Comparison of ENCODE assay signal across 8 cellular contexts in genomic region chr13:110712849-110713641, GRCh38. TPM values are rescaled to one million over a fixed set of nuclear protein-coding genes. Genes with fewer than 3 reads are reported as not detected.
DNase-seq lines count a peak whose midpoint lies in the region; ATAC-seq and TF ChIP-seq lines count a peak whose summit lies in the region.

No MANE protein-coding gene starts in this region.

- peak overlapping the region; percentile 87 to 100 (median 100) for H3K27ac ChIP-seq in gastroesophageal sphincter
- peak overlapping the region; percentile 100 for H3K27ac ChIP-seq in neutrophil
- H3K27ac ChIP-seq in substantia nigra (ENCODE audit: low read depth, low read length, poor library complexity, severe bottlenecking), result peak overlapping the region; percentile 100

- H3K4me3 ChIP-seq in GM06990 (replicated peaks; ENCODE audit: low read depth, low read length) (peak overlapping the region; percentile 96), NB4 (ENCODE audit: low read depth, low read length) (peak overlapping the region; percentile 87), gastroesophageal sphincter (peak overlapping the region; percentile 85 to 91), neutrophil (ENCODE audit: low read depth in 1 of 2, low read length in 1 of 2) (peak overlapping the region; percentile 98 to 99)

- H3K36me3 ChIP-seq in GM06990 (ENCODE audit: control insufficient read depth, insufficient read depth, low read length) (no peaks in the 10 kb centered on the region), gastroesophageal sphincter (no peaks in the 10 kb centered on the region), neutrophil (no peaks in the 10 kb centered on the region)

- ATAC-seq in HG02571 (IDR thresholded peaks at IDR 0.05; ENCODE audit: unreplicated experiment) (peak; percentile 47), gastroesophageal sphincter (peak; percentile 76)

- H3K27me3 ChIP-seq in GM06990 (replicated peaks; ENCODE audit: control insufficient read depth, insufficient read depth, low read length) (no peaks in the 10 kb centered on the region), gastroesophageal sphincter (no peaks in the 10 kb centered on the region), neutrophil (no peaks in the 10 kb centered on the region)

- WGBS in gastroesophageal sphincter (ENCODE audit: low coverage in 1 of 2), 2 donors, result 3% methylated on average over 6 of the region's 68 CpGs; no CpG with 5 or more reads in 1 of the 2 donors

- H3K4me1 ChIP-seq in gastroesophageal sphincter (peaks cover under 1 to 32% (median 17%) of the 10 kb centered on the region in 3 donors), neutrophil (ENCODE audit: control insufficient read depth in 1 of 2, insufficient read depth in 1 of 2, low read depth in 1 of 2, low read length in 1 of 2) (peaks cover 38 to 47% of the 10 kb centered on the region in 2 experiments)

- TF ChIP-seq CTCF in GM06990 (IDR thresholded peaks at IDR 0.05; ENCODE audit: insufficient read depth, low read length, poor library complexity, severe bottlenecking) (no peak), NB4 (IDR thresholded peaks at IDR 0.05; ENCODE audit: low read depth, low read length) (no peak), gastroesophageal sphincter (IDR thresholded peaks at IDR 0.05) (peak in 1 of 4 experiments; percentile 2), neutrophil (IDR thresholded peaks at IDR 0.05) (peak; percentile 19)

- TF ChIP-seq EP300 in gastroesophageal sphincter (IDR thresholded peaks at IDR 0.05), result no peak

- TF ChIP-seq POLR2A in NB4 (IDR thresholded peaks at IDR 0.05; ENCODE audit: extremely low read depth, insufficient read length), result peak; percentile 99
- peak; percentile 99 for TF ChIP-seq POLR2A in gastroesophageal sphincter (IDR thresholded peaks at IDR 0.05)

- no peaks in the 10 kb centered on the region for H3K9me3 ChIP-seq in gastroesophageal sphincter
- H3K9me3 ChIP-seq in neutrophil, result no peaks in the 10 kb centered on the region

- peak; percentile 100 for DNase-seq in GM06990 (ENCODE audit: extremely low read depth, insufficient read length)
- DNase-seq in NB4 (ENCODE audit: low read depth), result peak; percentile 100
- peak; percentile 99 for DNase-seq in SK-N-DZ (ENCODE audit: low spot score)
- peak; percentile 98 for DNase-seq in activated naive CD4-positive, alpha-beta T cell treated with anti-CD3 and anti-CD28 coated beads, Interleukin-2, amount 50 U/mL, for 16 hours
- peak; percentile 86 to 100 (median 98) for DNase-seq in substantia nigra (lab: John Stamatoyannopoulos, UW)

RNA-seq across cellular contexts. Expression of gene ING1, which starts 0.5 kb away (rescaled TPM):
- 7.1 and 11.7 TPM in 2 replicates for polyA plus RNA-seq in SK-N-DZ (2014; cell fraction: cytosol; rRNA removed)
- 6.8 and 9.8 TPM in 2 replicates for polyA plus RNA-seq in SK-N-DZ (2014; cell fraction: nucleus; rRNA removed)
- 10 to 100 TPM; 16.2 to 29.0 (median 22.7) TPM for total RNA-seq in gastroesophageal sphincter

RNA-seq across cellular contexts. Expression of gene CARS2, which starts 7.1 kb away (rescaled TPM):
- polyA plus RNA-seq in SK-N-DZ (2014; cell fraction: cytosol; rRNA removed), result 61.8 and 63.5 TPM in 2 replicates
- 201 and 212 TPM in 2 replicates for polyA plus RNA-seq in SK-N-DZ (2014; cell fraction: nucleus; rRNA removed)
- 10 to 100 TPM; 36.6 to 69.1 (median 53.8) TPM for total RNA-seq in gastroesophageal sphincter

Comparison
In these comparisons a context has a peak if more than half of its experiments do, and no peak if none do; other contexts are left out.
1. Peak in every context shown above with its lines: DNase-seq, ATAC-seq, H3K4me3 ChIP-seq and H3K27ac ChIP-seq.